In genomic region chr11:63769719-63770443, GRCh38 we compare ENCODE assay signal across 8 cellular contexts. TPM values are rescaled to one million over a fixed set of nuclear protein-coding genes. Genes with fewer than 3 reads are reported as not detected.
A peak's percentile ranks its signal among the peaks of the same experiment; 100 is the strongest.
DNase-seq lines count a peak whose midpoint lies in the region; ATAC-seq and TF ChIP-seq lines count a peak whose summit lies in the region.

No MANE protein-coding gene starts in this region.

- TF ChIP-seq POLR2A in HCT116 (IDR thresholded peaks at IDR 0.05; ENCODE audit: borderline replicate concordance, extremely low read depth, insufficient read depth, insufficient read length) = no peak
- TF ChIP-seq POLR2A in sigmoid colon (IDR thresholded peaks at IDR 0.05) = no peak

- CTCF ChIA-PET in HCT116 (lab: Charles Lee) = interaction anchor here (1.4 to 2.7 kb wide), 3 partner anchors 131 to 176 kb away, joined by 3 to 20 read pairs (median 3); no protein-coding TSS in a partner anchor

- H3K9ac ChIP-seq in HCT116 (ENCODE audit: low read length) = no peak overlapping the region

- 14 to 15% methylated on average over 35 of the region's 35 CpGs for WGBS in heart right ventricle, 2 donors
- WGBS in sigmoid colon, 2 donors = 12 to 20% methylated on average over 35 of the region's 35 CpGs

- BruUV-seq in HCT116 (replicated peaks; lab: Mats Ljungman, UMichigan) = no TSS peak

- no peak for TF ChIP-seq EP300 in sigmoid colon (IDR thresholded peaks at IDR 0.05)

- no peaks in the 10 kb centered on the region for H3K9me2 ChIP-seq in HCT116 (ENCODE audit: insufficient read depth)

- peaks cover 21% of the 10 kb centered on the region for H3K79me2 ChIP-seq in HCT116 (ENCODE audit: insufficient read depth, low read length)

- RAD21 ChIA-PET in HCT116 (lab: Charles Lee; ENCODE audit: low non-redundant PET in 1 of 2, low total read pairs in 2 of 2, uncharacterized antibody in 2 of 2, unreplicated experiment in 2 of 2) = interaction anchor here in 1 of 2 experiments (1.1 kb wide), 1 partner anchor 44 kb away, joined by 3 read pairs; no protein-coding TSS in a partner anchor

- H3K4me2 ChIP-seq in HCT116 (ENCODE audit: low read length) = peak overlapping the region; percentile 79

- TF ChIP-seq CTCF in HCT116 (IDR thresholded peaks at IDR 0.05 in 2 of 3, conservative IDR thresholded peaks at IDR 0.05 in 1 of 3; ENCODE audit: borderline replicate concordance in 1 of 3, insufficient read depth in 1 of 3, low read depth in 2 of 3, low read length in 2 of 3) (no peak), heart right ventricle (IDR thresholded peaks at IDR 0.05) (no peak), sigmoid colon (IDR thresholded peaks at IDR 0.05) (no peak)

- H3K9me3 ChIP-seq in HCT116 (ENCODE audit: control insufficient read depth in 1 of 2, insufficient read depth in 1 of 2, low read depth in 1 of 2, low read length in 2 of 2) (no peaks in the 10 kb centered on the region), heart right ventricle (no peaks in the 10 kb centered on the region), sigmoid colon (no peaks in the 10 kb centered on the region)

- TF ChIP-seq RAD21 in HCT116 (IDR thresholded peaks at IDR 0.05; ENCODE audit: low read depth) = no peak

- intact Hi-C loops in HCT116 (cut with micrococcal nuclease) (loop anchor here (2.0 to 5.0 kb wide), 2 partner anchors 67 to 377 kb away; no protein-coding TSS in a partner anchor), heart right ventricle (cut with DNase I) (loop anchor here in 8 of 10 donors (2.0 to 10.0 kb wide), 9 partner anchors 42 to 379 kb away; partner anchors contain the start of genes SPINDOC (in 6 of the 8) and MARK2 (in 1 of the 8)), sigmoid colon (cut with DNase I) (loop anchor here (1.0 to 10.0 kb wide), 3 partner anchors 43 to 985 kb away; partner anchors contain the start of genes NAA40, SPINDOC and TMEM179B)

- H3K27me3 ChIP-seq in HCT116 (ENCODE audit: insufficient read depth, low read length) (no peaks in the 10 kb centered on the region), heart right ventricle (peaks cover 0 to 23% (median 0%) of the 10 kb centered on the region in 7 donors), sigmoid colon (no peaks in the 10 kb centered on the region)

- no peak overlapping the region for H2AFZ ChIP-seq in HCT116 (ENCODE audit: low read depth, low read length, poor library complexity, severe bottlenecking)

- no peak for ATAC-seq in HCT116
- ATAC-seq in SK-N-SH treated with all-trans-retinoic acid at 6 μM for 48 hours = peak; percentile 2; the same call in 1 of the 3 replicates
- ATAC-seq in heart right ventricle = peak in 2 of 8 donors; percentile 1 to 2
- ATAC-seq in GM18870 (IDR thresholded peaks at IDR 0.05; ENCODE audit: unreplicated experiment) = no peak
- ATAC-seq in HG02623 (IDR thresholded peaks at IDR 0.05; ENCODE audit: unreplicated experiment) = no peak
- ATAC-seq in GM21447 (IDR thresholded peaks at IDR 0.05; ENCODE audit: unreplicated experiment) = no peak

- no peak overlapping the region; a peak in 1 of 4 replicates for H3K4me3 ChIP-seq in HCT116 (replicated peaks in 1 of 2; ENCODE audit: low read depth in 1 of 2, low read length in 2 of 2)
- H3K4me3 ChIP-seq in heart right ventricle = peak overlapping the region; percentile 70 to 89 (median 84)
- peak overlapping the region; percentile 72 to 95 (median 90) for H3K4me3 ChIP-seq in sigmoid colon

- H4K20me1 ChIP-seq in HCT116 (ENCODE audit: insufficient read depth) = peaks cover 9% of the 10 kb centered on the region; the same call in 1 of the 2 replicates

- DNase-seq in HCT116 (ENCODE audit: low read depth, low spot score) (no peak), heart right ventricle (peak; percentile 13 to 22), sigmoid colon (peak; percentile 67), T-helper 9 cell (no peak)

- H3K27ac ChIP-seq in HCT116 (ENCODE audit: low read depth, low read length) = peak overlapping the region; percentile 90; the same call in 1 of the 2 replicates
- H3K27ac ChIP-seq in heart right ventricle = peak overlapping the region; percentile 55 to 94 (median 82)
- peak overlapping the region; percentile 77 to 94 (median 91) for H3K27ac ChIP-seq in sigmoid colon

- POLR2A ChIA-PET in HCT116 (lab: Charles Lee) = no interaction called here

- peaks cover 0 to 4% of the 10 kb centered on the region in 2 experiments; a peak in 1 of 4 replicates for H3K36me3 ChIP-seq in HCT116 (ENCODE audit: control insufficient read depth in 1 of 2, insufficient read depth in 2 of 2, low read length in 2 of 2)
- H3K36me3 ChIP-seq in heart right ventricle = peaks cover 0 to 8% (median 0%) of the 10 kb centered on the region in 9 donors
- H3K36me3 ChIP-seq in sigmoid colon = no peaks in the 10 kb centered on the region

- peaks cover 14 to 29% of the 10 kb centered on the region in 2 experiments for H3K4me1 ChIP-seq in HCT116 (ENCODE audit: control insufficient read depth in 1 of 2, insufficient read depth in 2 of 2, low read length in 2 of 2)
- H3K4me1 ChIP-seq in heart right ventricle = peaks cover 7 to 36% (median 25%) of the 10 kb centered on the region in 9 donors
- H3K4me1 ChIP-seq in sigmoid colon = peaks cover 0 to 40% (median 35%) of the 10 kb centered on the region in 4 donors

TF ChIP-seq in HCT116, 20 proteins besides CTCF, POLR2A, EP300 and RAD21:
- TF ChIP-seq FOSL1 (IDR thresholded peaks at IDR 0.05; ENCODE audit: low read depth) = no peak
- no peak for TF ChIP-seq SP1 (IDR thresholded peaks at IDR 0.05; ENCODE audit: low read depth)
- no peak for TF ChIP-seq EGR1 (IDR thresholded peaks at IDR 0.05; ENCODE audit: low read depth)
- no peak for TF ChIP-seq MAX (IDR thresholded peaks at IDR 0.05)

TF ChIP-seq in SK-N-SH treated with all-trans-retinoic acid at 6 μM for 48 hours, 23 proteins besides CTCF, POLR2A, EP300 and RAD21:
- TF ChIP-seq PPARA (CRISPR knock-in tag; IDR thresholded peaks at IDR 0.05; ENCODE audit: borderline replicate concordance) (no peak), ZFP3 (CRISPR knock-in tag; IDR thresholded peaks at IDR 0.05) (no peak), ZC3H10 (CRISPR knock-in tag; IDR thresholded peaks at IDR 0.05) (no peak), ESRRG (CRISPR knock-in tag; IDR thresholded peaks at IDR 0.05) (no peak), TCF4 (CRISPR knock-in tag; IDR thresholded peaks at IDR 0.05; ENCODE audit: borderline replicate concordance) (no peak), ZNF70 (CRISPR knock-in tag; IDR thresholded peaks at IDR 0.05) (no peak), CREB5 (CRISPR knock-in tag; IDR thresholded peaks at IDR 0.05; ENCODE audit: low read depth) (no peak), ZNF565 (CRISPR knock-in tag; conservative IDR thresholded peaks at IDR 0.05; ENCODE audit: low read depth) (no peak), ARNTL (CRISPR knock-in tag; IDR thresholded peaks at IDR 0.05; ENCODE audit: borderline replicate concordance, low read depth) (no peak), CSDC2 (CRISPR knock-in tag; IDR thresholded peaks at IDR 0.05) (no peak), CSRNP3 (CRISPR knock-in tag; IDR thresholded peaks at IDR 0.05) (no peak), ZFP30 (CRISPR knock-in tag; IDR thresholded peaks at IDR 0.05) (no peak), OSR1 (CRISPR knock-in tag; IDR thresholded peaks at IDR 0.05) (no peak), BACH2 (CRISPR knock-in tag; IDR thresholded peaks at IDR 0.05; ENCODE audit: borderline replicate concordance) (no peak), ISL1 (CRISPR knock-in tag; IDR thresholded peaks at IDR 0.05) (no peak), ZNF8 (CRISPR knock-in tag; IDR thresholded peaks at IDR 0.05) (no peak)

RNA-seq across cellular contexts. Expression of gene ZFTA, which starts 1.3 kb away (rescaled TPM):
- total RNA-seq in HCT116 (2021; ENCODE audit: unreplicated experiment) (14.7 TPM), heart right ventricle (10 to 100 TPM in 4 of 10 donors, 1 to 10 TPM in 6; 6.8 to 14.3 (median 8.9) TPM), sigmoid colon (10 to 100 TPM; 11.1 to 20.4 (median 13.6) TPM)
- 6.3 and 7.2 TPM in 2 replicates for polyA plus RNA-seq in HCT116 (2012)
- polyA plus RNA-seq in heart right ventricle (1 to 10 TPM; 4.6 to 7.5 TPM), sigmoid colon (1 to 10 TPM in 2 of 3 donors, under 1 TPM in 1; 0.69 to 4.0 (median 3.6) TPM)

RNA-seq across cellular contexts. Expression of gene SPINDOC, which starts 43.4 kb away (rescaled TPM):
- total RNA-seq in HCT116 (2021; ENCODE audit: unreplicated experiment) (50.9 TPM), heart right ventricle (10 to 100 TPM in 5 of 10 donors, 1 to 10 TPM in 5; 7.0 to 13.2 (median 9.9) TPM), sigmoid colon (10 to 100 TPM; 12.2 to 15.2 (median 14.1) TPM)
- polyA plus RNA-seq in HCT116 (2012) = 46.0 and 47.4 TPM in 2 replicates
- polyA plus RNA-seq in heart right ventricle (1 to 10 TPM; 9.4 to 9.7 TPM), sigmoid colon (10 to 100 TPM in 1 of 3 donors, 1 to 10 TPM in 2; 4.6 to 11.7 (median 4.8) TPM)

Comparison
In these comparisons a context has a peak if more than half of its experiments do, and no peak if none do; other contexts are left out.
1. DNase-seq: peak in heart right ventricle (2 of 2) and sigmoid colon (single experiment); none in HCT116 (single experiment) and T-helper 9 cell (single experiment).
2. H3K4me3 ChIP-seq: peak in heart right ventricle (10 of 10) and sigmoid colon (4 of 4); none in HCT116 (0 of 2).
3. Peak in every context shown above with its lines, with median percentiles within 50 percentile points of each other: H3K27ac ChIP-seq.